ENCODE assay signal across 8 cellular contexts in genomic region chr11:12288212-12288933, GRCh38.
DNase-seq lines count a peak whose midpoint lies in the region; ATAC-seq and TF ChIP-seq lines count a peak whose summit lies in the region.

No MANE protein-coding gene starts in this region.

- no peaks in the 10 kb centered on the region for H3K9me3 ChIP-seq in MG63
- no peaks in the 10 kb centered on the region for H3K9me3 ChIP-seq in heart right ventricle

- ATAC-seq in heart right ventricle (peak; percentile 55 to 80 (median 67)), HG03196 (IDR thresholded peaks at IDR 0.05; ENCODE audit: unreplicated experiment) (no peak), HG02588 (IDR thresholded peaks at IDR 0.05; ENCODE audit: unreplicated experiment) (no peak)

- H3K27ac ChIP-seq in heart right ventricle: peak overlapping the region in 8 of 10 donors; percentile 8 to 79 (median 56)

- H3K36me3 ChIP-seq in MG63 (no peaks in the 10 kb centered on the region), heart right ventricle (no peaks in the 10 kb centered on the region)

- 42 to 45% methylated on average over 12 of the region's 12 CpGs for WGBS in heart right ventricle, 2 donors

- no peaks in the 10 kb centered on the region for H3K27me3 ChIP-seq in MG63
- H3K27me3 ChIP-seq in heart right ventricle: no peaks in the 10 kb centered on the region

- H3K4me3 ChIP-seq in MG63 (no peak overlapping the region), heart right ventricle (no peak overlapping the region)

- intact Hi-C loops in heart right ventricle (cut with DNase I): loop anchor here in 5 of 10 donors (5.0 to 10.0 kb wide), 5 partner anchors 334 to 604 kb away; no protein-coding TSS in a partner anchor

- DNase-seq in ELR (ENCODE audit: low read depth) (peak; percentile 92), MG63 (peak; percentile 83), SHP77 (lab: John Stamatoyannopoulos, UW) (peak; percentile 46 to 68), amygdala (lab: John Stamatoyannopoulos, UW) (peak in 53 of 56 donors; percentile 14 to 84 (median 58)), heart right ventricle (peak; percentile 77 to 83), pulmonary artery endothelial cell (ENCODE audit: low read depth, low spot score) (peak; percentile 69)

- peak; percentile 78 to 92 (median 87) for TF ChIP-seq CTCF in heart right ventricle (IDR thresholded peaks at IDR 0.05)

- H3K4me1 ChIP-seq in heart right ventricle: peaks cover 0 to 47% (median 20%) of the 10 kb centered on the region in 9 donors

Comparison
In these comparisons a context has a peak if more than half of its experiments do, and no peak if none do; other contexts are left out.
1. ATAC-seq: peak in heart right ventricle (8 of 8); none in HG03196 (single experiment) and HG02588 (single experiment).
2. Peak in every context shown above with its lines, with median percentiles within 50 percentile points of each other: DNase-seq.